ENCODE assay signal across 1 cellular context in the genomic region with DNA sequence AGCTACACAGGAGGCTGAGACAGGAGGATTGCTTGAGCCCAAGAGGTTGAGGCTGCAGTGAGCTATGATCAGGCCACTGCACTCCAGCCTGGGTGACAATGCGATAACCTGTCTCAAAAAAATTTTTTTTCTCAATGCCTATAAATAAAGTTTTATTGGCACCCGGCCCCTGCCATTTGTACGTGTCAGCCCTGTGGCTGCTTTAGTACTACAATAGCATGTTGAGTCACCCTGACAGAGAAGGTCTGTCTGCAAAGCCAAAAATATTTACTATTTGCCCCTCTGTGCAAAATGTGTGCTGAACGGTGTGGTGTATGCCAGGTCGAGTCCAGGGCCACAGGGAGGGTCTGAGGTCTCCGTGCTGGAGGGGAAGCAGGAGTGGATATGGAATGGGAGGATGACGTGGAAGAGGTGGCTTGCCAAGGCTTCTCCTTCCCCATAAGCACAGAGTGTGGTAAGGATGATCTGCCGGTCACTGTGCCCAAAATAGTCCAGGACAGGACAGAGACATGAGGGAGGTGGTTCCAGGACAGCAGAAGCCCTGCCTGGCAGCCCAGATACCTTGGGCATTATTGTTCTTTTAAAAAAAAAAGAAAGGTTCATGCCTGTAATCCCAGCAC.
TF ChIP-seq lines count a peak whose summit lies in the region.

No MANE protein-coding gene starts in this region.

TF ChIP-seq in GM23338, 12 proteins besides CTCF, POLR2A, EP300 and RAD21 (continued from another document):
- TF ChIP-seq ZNF462 (CRISPR knock-in tag; IDR thresholded peaks at IDR 0.05) = no peak
- no peak for TF ChIP-seq POLR2AphosphoS5 (IDR thresholded peaks at IDR 0.05; ENCODE audit: low read depth)
- TF ChIP-seq, protein P1, sequence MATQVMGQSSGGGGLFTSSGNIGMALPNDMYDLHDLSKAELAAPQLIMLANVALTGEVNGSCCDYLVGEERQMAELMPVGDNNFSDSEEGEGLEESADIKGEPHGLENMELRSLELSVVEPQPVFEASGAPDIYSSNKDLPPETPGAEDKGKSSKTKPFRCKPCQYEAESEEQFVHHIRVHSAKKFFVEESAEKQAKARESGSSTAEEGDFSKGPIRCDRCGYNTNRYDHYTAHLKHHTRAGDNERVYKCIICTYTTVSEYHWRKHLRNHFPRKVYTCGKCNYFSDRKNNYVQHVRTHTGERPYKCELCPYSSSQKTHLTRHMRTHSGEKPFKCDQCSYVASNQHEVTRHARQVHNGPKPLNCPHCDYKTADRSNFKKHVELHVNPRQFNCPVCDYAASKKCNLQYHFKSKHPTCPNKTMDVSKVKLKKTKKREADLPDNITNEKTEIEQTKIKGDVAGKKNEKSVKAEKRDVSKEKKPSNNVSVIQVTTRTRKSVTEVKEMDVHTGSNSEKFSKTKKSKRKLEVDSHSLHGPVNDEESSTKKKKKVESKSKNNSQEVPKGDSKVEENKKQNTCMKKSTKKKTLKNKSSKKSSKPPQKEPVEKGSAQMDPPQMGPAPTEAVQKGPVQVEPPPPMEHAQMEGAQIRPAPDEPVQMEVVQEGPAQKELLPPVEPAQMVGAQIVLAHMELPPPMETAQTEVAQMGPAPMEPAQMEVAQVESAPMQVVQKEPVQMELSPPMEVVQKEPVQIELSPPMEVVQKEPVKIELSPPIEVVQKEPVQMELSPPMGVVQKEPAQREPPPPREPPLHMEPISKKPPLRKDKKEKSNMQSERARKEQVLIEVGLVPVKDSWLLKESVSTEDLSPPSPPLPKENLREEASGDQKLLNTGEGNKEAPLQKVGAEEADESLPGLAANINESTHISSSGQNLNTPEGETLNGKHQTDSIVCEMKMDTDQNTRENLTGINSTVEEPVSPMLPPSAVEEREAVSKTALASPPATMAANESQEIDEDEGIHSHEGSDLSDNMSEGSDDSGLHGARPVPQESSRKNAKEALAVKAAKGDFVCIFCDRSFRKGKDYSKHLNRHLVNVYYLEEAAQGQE (IDR thresholded peaks at IDR 0.05; ENCODE audit: unreplicated experiment) = no peak
